8 cellular contexts compared by ENCODE assay signal in genomic region chrX:123960956-123961267, GRCh38. TPM values are rescaled to one million over a fixed set of nuclear protein-coding genes. Genes with fewer than 3 reads are reported as not detected.
DNase-seq lines count a peak whose midpoint lies in the region; ATAC-seq and TF ChIP-seq lines count a peak whose summit lies in the region.

No MANE protein-coding gene starts in this region.

- peak overlapping the region; percentile 97 for H3K4me3 Mint-ChIP-seq in WTC11

- no peaks in the 10 kb centered on the region for H3K36me3 ChIP-seq in GM23248 (ENCODE audit: low read depth)
- no peaks in the 10 kb centered on the region for H3K36me3 ChIP-seq in skeletal muscle tissue (ENCODE audit: control insufficient read depth in 3 of 3, insufficient read depth in 3 of 3, low read length in 3 of 3)

- peak overlapping the region; percentile 98 for H3K27ac Mint-ChIP-seq in WTC11

- peaks cover 33% of the 10 kb centered on the region for H3F3A ChIP-seq in GM23248 (ENCODE audit: insufficient read depth)

- DNase-seq in GM23248 (no peak), WTC11 (ENCODE audit: low spot score) (no peak), right cardiac atrium (no peak), erythroblast (lab: John Stamatoyannopoulos, UW) (no peak), dedifferentiated amniotic fluid mesenchymal stem cell (ENCODE audit: extremely low spot score) (no peak), NCI-H524 treated with DMSO at 0.1 percent for 48 hours (lab: John Stamatoyannopoulos, UW) (no peak)
- DNase-seq in effector CD8-positive, alpha-beta T cell (lab: John Stamatoyannopoulos, UW) = no peak

- no peaks in the 10 kb centered on the region for H3K27me3 ChIP-seq in GM23248 (replicated peaks; ENCODE audit: insufficient read depth)
- no peaks in the 10 kb centered on the region for H3K27me3 ChIP-seq in right cardiac atrium (ENCODE audit: control insufficient read depth, insufficient read depth)
- H3K27me3 ChIP-seq in skeletal muscle tissue (ENCODE audit: control insufficient read depth in 3 of 3, insufficient read depth in 3 of 3, low read length in 3 of 3) = no peaks in the 10 kb centered on the region

- no peaks in the 10 kb centered on the region for H3K9me3 ChIP-seq in GM23248 (ENCODE audit: low read depth)
- no peaks in the 10 kb centered on the region for H3K9me3 ChIP-seq in right cardiac atrium (ENCODE audit: control insufficient read depth, low read length)
- H3K9me3 ChIP-seq in skeletal muscle tissue (ENCODE audit: control insufficient read depth in 3 of 3, low read length in 3 of 3) = no peaks in the 10 kb centered on the region

- H3K36me3 Mint-ChIP-seq in WTC11 = peaks cover 5% of the 10 kb centered on the region; the same call in 1 of the 2 replicates

- CTCF ChIA-PET in WTC11 (lab: Charles Lee) = interaction anchor here (0.6 kb wide), 5 partner anchors 152 to 1438 kb away, joined by 3 to 4 read pairs (median 3); no protein-coding TSS in a partner anchor

- H4K20me1 ChIP-seq in GM23248 (ENCODE audit: insufficient read depth) = no peaks in the 10 kb centered on the region; the same call in 1 of the 2 replicates

- peaks cover 46% of the 10 kb centered on the region for H3K79me2 ChIP-seq in GM23248 (ENCODE audit: insufficient read depth)

- peak overlapping the region; percentile 78 for H3K4me2 ChIP-seq in GM23248 (ENCODE audit: unreplicated experiment)

- peak overlapping the region; percentile 100 for H3K9ac ChIP-seq in GM23248
- peak overlapping the region; percentile 95 to 97 (median 97) for H3K9ac ChIP-seq in skeletal muscle tissue (ENCODE audit: low read depth in 1 of 3, low read length in 3 of 3)

- POLR2A ChIA-PET in WTC11 (lab: Charles Lee) = no interaction called here

- TF ChIP-seq POLR2A in erythroblast (IDR thresholded peaks at IDR 0.05; ENCODE audit: low read length) = no peak

- intact Hi-C loops in right cardiac atrium (cut with DNase I) = no loop called here

- WGBS in GM23248 (ENCODE audit: low coverage in 1 of 2, low lambda C conversion rate in 2 of 2, missing lambda C conversion rate in 2 of 2), 2 experiments = 2% methylated on average over 13 of the region's 13 CpGs; no CpG with 5 or more reads in 1 of the 2 experiments
- WGBS in right cardiac atrium = 0% methylated on average over 12 of the region's 13 CpGs

- TF ChIP-seq CTCF in WTC11 (IDR thresholded peaks at IDR 0.05) = no peak

- H3K4me1 Mint-ChIP-seq in WTC11 = peaks cover 18% of the 10 kb centered on the region

- no peaks in the 10 kb centered on the region for H3K9me2 ChIP-seq in GM23248 (ENCODE audit: insufficient read depth)

- H3K27ac ChIP-seq in GM23248 (peak overlapping the region; percentile 100), right cardiac atrium (ENCODE audit: low read length) (peak overlapping the region; percentile 98), skeletal muscle tissue (ENCODE audit: low read depth, low read length) (peak overlapping the region; percentile 99)

- H2AFZ ChIP-seq in GM23248 = peak overlapping the region; percentile 67

- H3K4me3 ChIP-seq in GM23248 = peak overlapping the region; percentile 89
- peak overlapping the region; percentile 94 for H3K4me3 ChIP-seq in right cardiac atrium (ENCODE audit: low read length)
- H3K4me3 ChIP-seq in skeletal muscle tissue (ENCODE audit: low read length in 3 of 3) = peak overlapping the region; percentile 76 to 83 (median 81)

- in situ Hi-C loops in GM23248 (cut with MboI) = no loop called here

- no peaks in the 10 kb centered on the region for H3K9me3 Mint-ChIP-seq in WTC11

- H3K27me3 Mint-ChIP-seq in WTC11 (ENCODE audit: low read depth) = no peaks in the 10 kb centered on the region

- ATAC-seq in WTC11 (no peak), right cardiac atrium (no peak)

- peaks cover 21% of the 10 kb centered on the region; the same call in 1 of the 2 replicates for H3K4me1 ChIP-seq in GM23248 (ENCODE audit: insufficient read depth)
- H3K4me1 ChIP-seq in right cardiac atrium (ENCODE audit: control insufficient read depth, insufficient read depth, low read length) = no peaks in the 10 kb centered on the region
- peaks cover 0 to 3% (median 0%) of the 10 kb centered on the region in 3 donors for H3K4me1 ChIP-seq in skeletal muscle tissue (ENCODE audit: control insufficient read depth in 3 of 3, insufficient read depth in 3 of 3, low read length in 3 of 3)

TF ChIP-seq in WTC11, 78 proteins besides CTCF, POLR2A, EP300 and RAD21:
- TF ChIP-seq ERG (CRISPR knock-in tag; IDR thresholded peaks at IDR 0.05) = no peak

RNA-seq across cellular contexts. Expression of gene STAG2, which starts 0.6 kb away (rescaled TPM):
- 51.7 and 56.3 TPM in 2 replicates for total RNA-seq in GM23248 (2014; rRNA removed; shearing (Covaris generic))
- polyA plus RNA-seq in GM23248 (2016; fragmentation: Nextera tagmentation; extraction: Ambion mirVana) = 25.7 and 29.2 TPM in 2 replicates
- 68.2 to 70.5 TPM (median 69.0 TPM) in 3 replicates for total RNA-seq in WTC11 (2021)
- 10 to 100 TPM; 37.5 to 43.4 (median 40.6) TPM for total RNA-seq in right cardiac atrium
- polyA plus RNA-seq in right cardiac atrium = 11.9 TPM
- total RNA-seq in skeletal muscle tissue = 67.8 TPM
